ENCODE assay signal across 8 cellular contexts in the genomic region with DNA sequence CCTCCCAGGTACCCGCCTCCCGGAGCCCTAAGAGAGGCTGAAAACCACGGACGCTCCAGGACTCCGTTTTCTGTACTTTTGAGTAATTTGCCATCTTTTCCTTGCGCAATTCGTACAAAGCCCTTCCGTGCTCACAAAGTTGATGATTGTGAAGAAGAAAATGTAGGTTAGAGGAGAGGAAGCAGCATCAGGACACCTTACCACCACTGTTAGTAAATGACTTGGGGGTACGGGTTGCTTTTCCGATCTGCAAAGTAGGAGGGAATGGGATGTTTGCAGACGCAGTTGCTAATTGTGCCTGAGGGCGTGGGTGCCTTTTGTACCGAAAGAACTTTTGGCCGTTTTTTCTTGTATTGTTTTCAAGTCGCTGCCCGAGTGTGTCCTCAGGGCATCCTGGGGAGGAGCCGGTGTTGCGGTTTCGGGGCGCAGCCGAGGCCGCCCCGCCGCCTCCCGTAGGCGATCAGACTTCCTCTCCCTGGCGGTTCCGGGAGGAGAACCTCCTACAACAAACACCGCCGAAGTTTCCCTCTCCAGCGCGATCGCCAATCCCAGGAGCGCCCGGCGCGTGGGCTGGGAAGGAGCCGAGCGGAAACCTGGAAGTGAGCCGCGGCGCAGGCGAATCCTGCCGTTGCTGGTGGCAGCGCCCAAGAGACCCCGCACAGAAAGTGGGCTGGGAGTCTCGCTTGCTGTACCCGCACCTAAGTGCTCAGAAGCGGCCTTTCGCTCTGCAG. TPM values are rescaled to one million over a fixed set of nuclear protein-coding genes. Genes with fewer than 3 reads are reported as not detected.
DNase-seq lines count a peak whose midpoint lies in the region; ATAC-seq and TF ChIP-seq lines count a peak whose summit lies in the region.

No MANE protein-coding gene starts in this region.

- DNase-seq in CD14-positive monocyte (ENCODE audit: low spot score): no peak
- peak; percentile 26 for DNase-seq in HK-2 (ENCODE audit: unreplicated experiment)
- peak; percentile 53 for DNase-seq in WTC11 (ENCODE audit: low spot score)
- DNase-seq in fibroblast of villous mesenchyme (ENCODE audit: low read depth): peak; percentile 56
- DNase-seq in natural killer cell treated with Interleukin-12 subunit alpha and Interleukin-12 subunit beta and Interleukin-15 and Interleukin-18, amount 100 ng/mL, for 72 hours (ENCODE audit: low spot score): no peak
- no peak for DNase-seq in cortex of kidney (lab: John Stamatoyannopoulos, UW)

- ATAC-seq in WTC11: peak; percentile 6
- no peak for ATAC-seq in natural killer cell treated with Interleukin-12 subunit alpha and Interleukin-12 subunit beta and Interleukin-15 and Interleukin-18, amount 100 ng/mL, for 72 hours
- ATAC-seq in HG02884 (IDR thresholded peaks at IDR 0.05; ENCODE audit: unreplicated experiment): no peak
- ATAC-seq in HG03196 (IDR thresholded peaks at IDR 0.05; ENCODE audit: unreplicated experiment): no peak

- TF ChIP-seq CTCF in CD14-positive monocyte (IDR thresholded peaks at IDR 0.05) (no peak), WTC11 (IDR thresholded peaks at IDR 0.05) (no peak), fibroblast of villous mesenchyme (IDR thresholded peaks at IDR 0.05; ENCODE audit: insufficient read depth, low read depth, low read length) (no peak)

- CTCF ChIA-PET in WTC11 (lab: Charles Lee): interaction anchor here (1.0 kb wide), 1 partner anchor 375 kb away, joined by 3 read pairs; no protein-coding TSS in a partner anchor

- peak overlapping the region; percentile 58 for H3K4me3 ChIP-seq in fibroblast of villous mesenchyme (ENCODE audit: low read depth, low read length)

- H3K27me3 Mint-ChIP-seq in CD14-positive monocyte (ENCODE audit: low read depth in 3 of 3) (peaks cover 80 to 92% (median 82%) of the 10 kb centered on the region in 3 donors), WTC11 (ENCODE audit: low read depth) (peaks cover 20% of the 10 kb centered on the region)
- peaks cover 49 to 79% of the 10 kb centered on the region in 2 donors for H3K27me3 Mint-ChIP-seq in natural killer cell treated with Interleukin-12 subunit alpha and Interleukin-12 subunit beta and Interleukin-15 and Interleukin-18, amount 100 ng/mL, for 72 hours

- H3K9me3 Mint-ChIP-seq in CD14-positive monocyte (peaks cover 0 to 34% (median 12%) of the 10 kb centered on the region in 7 donors), WTC11 (no peaks in the 10 kb centered on the region)
- H3K9me3 Mint-ChIP-seq in natural killer cell treated with Interleukin-12 subunit alpha and Interleukin-12 subunit beta and Interleukin-15 and Interleukin-18, amount 100 ng/mL, for 72 hours: no peaks in the 10 kb centered on the region

- H3K27ac Mint-ChIP-seq in CD14-positive monocyte (peak overlapping the region in 3 of 7 donors; percentile 1 to 35 (median 16)), WTC11 (peak overlapping the region; percentile 81)
- no peak overlapping the region for H3K27ac Mint-ChIP-seq in natural killer cell treated with Interleukin-12 subunit alpha and Interleukin-12 subunit beta and Interleukin-15 and Interleukin-18, amount 100 ng/mL, for 72 hours

- peaks cover 45% of the 10 kb centered on the region for H3K4me1 Mint-ChIP-seq in CD14-positive monocyte
- H3K4me1 Mint-ChIP-seq in WTC11: peaks cover 54% of the 10 kb centered on the region
- peaks cover 12 to 15% of the 10 kb centered on the region in 2 donors for H3K4me1 Mint-ChIP-seq in natural killer cell treated with Interleukin-12 subunit alpha and Interleukin-12 subunit beta and Interleukin-15 and Interleukin-18, amount 100 ng/mL, for 72 hours (ENCODE audit: low read depth in 2 of 2)

- intact Hi-C loops in CD14-positive monocyte (cut with micrococcal nuclease): no loop called here

- H3K36me3 Mint-ChIP-seq in CD14-positive monocyte (peaks cover 7 to 18% of the 10 kb centered on the region in 2 donors), WTC11 (no peaks in the 10 kb centered on the region)
- peaks cover 7% of the 10 kb centered on the region for H3K36me3 Mint-ChIP-seq in natural killer cell treated with Interleukin-12 subunit alpha and Interleukin-12 subunit beta and Interleukin-15 and Interleukin-18, amount 100 ng/mL, for 72 hours

- H3K4me3 Mint-ChIP-seq in CD14-positive monocyte (peak overlapping the region; percentile 84 to 98), WTC11 (peak overlapping the region; percentile 90)
- peak overlapping the region; percentile 69 for H3K4me3 Mint-ChIP-seq in natural killer cell treated with Interleukin-12 subunit alpha and Interleukin-12 subunit beta and Interleukin-15 and Interleukin-18, amount 100 ng/mL, for 72 hours

- POLR2A ChIA-PET in WTC11 (lab: Charles Lee): no interaction called here

TF ChIP-seq in WTC11, 78 proteins besides CTCF, POLR2A, EP300 and RAD21 (continues in another document):
- TF ChIP-seq MYBL2 (CRISPR knock-in tag; IDR thresholded peaks at IDR 0.05): 0 out of 2 replicates have a peak, but pooled peaks have one; percentile 54
- TF ChIP-seq, protein P1, sequence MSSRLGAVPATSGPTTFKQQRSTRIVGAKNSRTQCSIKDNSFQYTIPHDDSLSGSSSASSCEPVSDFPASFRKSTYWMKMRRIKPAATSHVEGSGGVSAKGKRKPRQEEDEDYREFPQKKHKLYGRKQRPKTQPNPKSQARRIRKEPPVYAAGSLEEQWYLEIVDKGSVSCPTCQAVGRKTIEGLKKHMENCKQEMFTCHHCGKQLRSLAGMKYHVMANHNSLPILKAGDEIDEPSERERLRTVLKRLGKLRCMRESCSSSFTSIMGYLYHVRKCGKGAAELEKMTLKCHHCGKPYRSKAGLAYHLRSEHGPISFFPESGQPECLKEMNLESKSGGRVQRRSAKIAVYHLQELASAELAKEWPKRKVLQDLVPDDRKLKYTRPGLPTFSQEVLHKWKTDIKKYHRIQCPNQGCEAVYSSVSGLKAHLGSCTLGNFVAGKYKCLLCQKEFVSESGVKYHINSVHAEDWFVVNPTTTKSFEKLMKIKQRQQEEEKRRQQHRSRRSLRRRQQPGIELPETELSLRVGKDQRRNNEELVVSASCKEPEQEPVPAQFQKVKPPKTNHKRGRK (CRISPR knock-in tag; IDR thresholded peaks at IDR 0.05; ENCODE audit: borderline replicate concordance): no peak
- TF ChIP-seq RORB (CRISPR knock-in tag; IDR thresholded peaks at IDR 0.05): no peak
- TF ChIP-seq, protein P2, sequence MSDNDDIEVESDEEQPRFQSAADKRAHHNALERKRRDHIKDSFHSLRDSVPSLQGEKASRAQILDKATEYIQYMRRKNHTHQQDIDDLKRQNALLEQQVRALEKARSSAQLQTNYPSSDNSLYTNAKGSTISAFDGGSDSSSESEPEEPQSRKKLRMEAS (CRISPR knock-in tag; IDR thresholded peaks at IDR 0.05): peak; percentile 37; the same call in 1 of the 2 replicates
- TF ChIP-seq ZNF423 (CRISPR knock-in tag; IDR thresholded peaks at IDR 0.05): 0 out of 2 replicates have a peak, but pooled peaks have one; percentile 0
- 0 out of 2 replicates have a peak, but pooled peaks have one; percentile 29 for TF ChIP-seq ETV6 (CRISPR knock-in tag; IDR thresholded peaks at IDR 0.05)
- TF ChIP-seq NR1H2 (CRISPR knock-in tag; IDR thresholded peaks at IDR 0.05): no peak
- TF ChIP-seq SOX15 (CRISPR knock-in tag; IDR thresholded peaks at IDR 0.05): no peak
- TF ChIP-seq, protein P3, sequence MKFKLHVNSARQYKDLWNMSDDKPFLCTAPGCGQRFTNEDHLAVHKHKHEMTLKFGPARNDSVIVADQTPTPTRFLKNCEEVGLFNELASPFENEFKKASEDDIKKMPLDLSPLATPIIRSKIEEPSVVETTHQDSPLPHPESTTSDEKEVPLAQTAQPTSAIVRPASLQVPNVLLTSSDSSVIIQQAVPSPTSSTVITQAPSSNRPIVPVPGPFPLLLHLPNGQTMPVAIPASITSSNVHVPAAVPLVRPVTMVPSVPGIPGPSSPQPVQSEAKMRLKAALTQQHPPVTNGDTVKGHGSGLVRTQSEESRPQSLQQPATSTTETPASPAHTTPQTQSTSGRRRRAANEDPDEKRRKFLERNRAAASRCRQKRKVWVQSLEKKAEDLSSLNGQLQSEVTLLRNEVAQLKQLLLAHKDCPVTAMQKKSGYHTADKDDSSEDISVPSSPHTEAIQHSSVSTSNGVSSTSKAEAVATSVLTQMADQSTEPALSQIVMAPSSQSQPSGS (CRISPR knock-in tag; IDR thresholded peaks at IDR 0.05; ENCODE audit: borderline replicate concordance, low read depth): no peak
- TF ChIP-seq, protein P4, sequence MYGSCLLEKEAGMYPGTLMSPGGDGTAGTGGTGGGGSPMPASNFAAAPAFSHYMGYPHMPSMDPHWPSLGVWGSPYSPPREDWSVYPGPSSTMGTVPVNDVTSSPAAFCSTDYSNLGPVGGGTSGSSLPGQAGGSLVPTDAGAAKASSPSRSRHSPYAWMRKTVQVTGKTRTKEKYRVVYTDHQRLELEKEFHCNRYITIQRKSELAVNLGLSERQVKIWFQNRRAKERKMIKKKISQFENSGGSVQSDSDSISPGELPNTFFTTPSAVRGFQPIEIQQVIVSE (CRISPR knock-in tag; IDR thresholded peaks at IDR 0.05; ENCODE audit: borderline replicate concordance): no peak
- TF ChIP-seq GTF2I (CRISPR knock-in tag; conservative IDR thresholded peaks at IDR 0.05): no peak
- TF ChIP-seq ZNF219 (CRISPR knock-in tag; IDR thresholded peaks at IDR 0.05; ENCODE audit: borderline replicate concordance): no peak
- TF ChIP-seq, protein P5, sequence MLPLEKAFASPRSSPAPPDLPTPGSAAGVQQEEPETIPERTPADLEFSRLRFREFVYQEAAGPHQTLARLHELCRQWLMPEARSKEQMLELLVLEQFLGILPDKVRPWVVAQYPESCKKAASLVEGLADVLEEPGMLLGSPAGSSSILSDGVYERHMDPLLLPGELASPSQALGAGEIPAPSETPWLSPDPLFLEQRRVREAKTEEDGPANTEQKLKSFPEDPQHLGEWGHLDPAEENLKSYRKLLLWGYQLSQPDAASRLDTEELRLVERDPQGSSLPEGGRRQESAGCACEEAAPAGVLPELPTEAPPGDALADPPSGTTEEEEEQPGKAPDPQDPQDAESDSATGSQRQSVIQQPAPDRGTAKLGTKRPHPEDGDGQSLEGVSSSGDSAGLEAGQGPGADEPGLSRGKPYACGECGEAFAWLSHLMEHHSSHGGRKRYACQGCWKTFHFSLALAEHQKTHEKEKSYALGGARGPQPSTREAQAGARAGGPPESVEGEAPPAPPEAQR (CRISPR knock-in tag; IDR thresholded peaks at IDR 0.05): no peak

RNA-seq across cellular contexts. Expression of a gene that starts 1.0 kb away (rescaled TPM):
- polyA plus RNA-seq in CD14-positive monocyte: not detected
- total RNA-seq in WTC11 (2021) (17.6 to 22.7 TPM (median 21.2 TPM) in 3 replicates), fibroblast of villous mesenchyme (1.3 and 5.2 TPM in 2 replicates)
- not detected for total RNA-seq in natural killer cell treated with Interleukin-12 subunit alpha and Interleukin-12 subunit beta and Interleukin-15 and Interleukin-18, amount 100 ng/mL, for 72 hours

Comparison
In these comparisons a context has a peak if more than half of its experiments do, and no peak if none do; other contexts are left out.
1. DNase-seq: peak in HK-2 (single experiment), WTC11 (single experiment) and fibroblast of villous mesenchyme (single experiment); none in CD14-positive monocyte (single experiment), natural killer cell treated with Interleukin-12 subunit alpha and Interleukin-12 subunit beta and Interleukin-15 and Interleukin-18, amount 100 ng/mL, for 72 hours (single experiment) and cortex of kidney (single experiment).
2. Peak in every context shown above with its lines, with median percentiles within 50 percentile points of each other: H3K4me3 Mint-ChIP-seq.